Comparison of ENCODE assay signal across 12 cellular contexts in genomic region chr10:119786117-119786769, GRCh38.
A peak's percentile ranks its signal among the peaks of the same experiment; 100 is the strongest.
DNase-seq lines count a peak whose midpoint lies in the region; ATAC-seq and TF ChIP-seq lines count a peak whose summit lies in the region.
"Had no signal": no experiment of that assay in that cellular context is flagged by ENCODE, and none has a peak within 500 bp of the region (broad histone marks: within the 10 kb centered on the region; RNA-seq: fewer than 3 reads in every experiment).

No MANE protein-coding gene starts in this region.

- DNase-seq in cardiac muscle cell (ENCODE audit: low read depth in 1 of 2, low spot score in 1 of 2): peak; percentile 61 to 85
- no peak for DNase-seq in left ventricle myocardium inferior
- peak; percentile 90 for DNase-seq in SKM-1 treated with dmso at 0.1 percent for 144 hours (lab: John Stamatoyannopoulos, UW; ENCODE audit: unreplicated experiment)
- DNase-seq in iPS DF 6.9 (ENCODE audit: low read depth, low spot score): peak; percentile 25
- no peak for DNase-seq in stimulated activated CD4-positive, alpha-beta T cell treated with anti-CD3 and anti-CD28 coated beads, Interleukin-1b, Interleukin-23, amount 100 ng/mL, for 48 hours
- no peak for DNase-seq in breast epithelium (ENCODE audit: low spot score in 2 of 2)
- DNase-seq: ACHN, KG1, nephron progenitor cell had no signal

- H3K4me1 Mint-ChIP-seq in stimulated activated memory B cell treated with anti-CD40 and anti-IgM and Interleukin-4, amounts not matched to agents 10 μg/mL and 1 μg/mL and 100 μg/mL, for 72 hours: peaks cover 66% of the 10 kb centered on the region

- no peak overlapping the region for H3K4me3 Mint-ChIP-seq in stimulated activated memory B cell treated with anti-CD40 and anti-IgM and Interleukin-4, amounts not matched to agents 10 μg/mL and 1 μg/mL and 100 μg/mL, for 72 hours
- H3K4me3 Mint-ChIP-seq: nephron progenitor cell had no signal

- intact Hi-C loops in left ventricle myocardium inferior (cut with micrococcal nuclease) (no loop called here), breast epithelium (cut with DNase I; ENCODE audit: low total_unique reads) (no loop called here)

- no peaks in the 10 kb centered on the region for H3K27me3 Mint-ChIP-seq in stimulated activated memory B cell treated with anti-CD40 and anti-IgM and Interleukin-4, amounts not matched to agents 10 μg/mL and 1 μg/mL and 100 μg/mL, for 72 hours

- H3K4me1 ChIP-seq in cardiac muscle cell (ENCODE audit: low read depth) (peaks cover 15% of the 10 kb centered on the region), left ventricle myocardium inferior (peaks cover 3% of the 10 kb centered on the region), iPS DF 6.9 (ENCODE audit: control insufficient read depth, insufficient read depth, low read length) (no peaks in the 10 kb centered on the region), stomach smooth muscle (ENCODE audit: control insufficient read depth, insufficient read depth, low read length) (peaks cover 9% of the 10 kb centered on the region), breast epithelium (peaks cover 0 to 4% of the 10 kb centered on the region in 2 donors)

- peaks cover 58% of the 10 kb centered on the region for H3K36me3 Mint-ChIP-seq in stimulated activated memory B cell treated with anti-CD40 and anti-IgM and Interleukin-4, amounts not matched to agents 10 μg/mL and 1 μg/mL and 100 μg/mL, for 72 hours

- WGBS in iPS DF 6.9 (ENCODE audit: insufficient coverage, insufficient read length): no CpG with 5 or more reads among the region's 5 CpGs

- no peak for TF ChIP-seq POLR2A in breast epithelium (IDR thresholded peaks at IDR 0.05)

- peak overlapping the region; percentile 78 for H3K27ac ChIP-seq in cardiac muscle cell
- H3K27ac ChIP-seq in left ventricle myocardium inferior (replicated peaks): no peak overlapping the region
- no peak overlapping the region for H3K27ac ChIP-seq in iPS DF 6.9 (ENCODE audit: low read length)
- H3K27ac ChIP-seq in stomach smooth muscle (ENCODE audit: low read length): no peak overlapping the region
- H3K27ac ChIP-seq in breast epithelium: no peak overlapping the region

- H3K27ac Mint-ChIP-seq in stimulated activated memory B cell treated with anti-CD40 and anti-IgM and Interleukin-4, amounts not matched to agents 10 μg/mL and 1 μg/mL and 100 μg/mL, for 72 hours: no peak overlapping the region
- H3K27ac Mint-ChIP-seq: nephron progenitor cell had no signal

- no peak overlapping the region for H3K4me3 ChIP-seq in cardiac muscle cell
- H3K4me3 ChIP-seq in left ventricle myocardium inferior: no peak overlapping the region
- no peak overlapping the region for H3K4me3 ChIP-seq in iPS DF 6.9 (ENCODE audit: low read length)
- H3K4me3 ChIP-seq in stomach smooth muscle (ENCODE audit: low read length in 2 of 2): peak overlapping the region; percentile 14 to 30
- H3K4me3 ChIP-seq in breast epithelium: no peak overlapping the region
- H3K4me3 ChIP-seq: HAP-1 had no signal

- no peak overlapping the region for H3K9ac ChIP-seq in stomach smooth muscle (ENCODE audit: low read length in 2 of 2)

- ATAC-seq in stimulated activated memory B cell treated with anti-CD40 and anti-IgM and Interleukin-4, amounts not matched to agents 10 μg/mL and 1 μg/mL and 100 μg/mL, for 72 hours: no peak

- no peak for TF ChIP-seq CTCF in cardiac muscle cell (IDR thresholded peaks at IDR 0.05; ENCODE audit: low read depth, low read length)
- no peak for TF ChIP-seq CTCF in left ventricle myocardium inferior (IDR thresholded peaks at IDR 0.05; ENCODE audit: borderline replicate concordance)
- TF ChIP-seq CTCF in breast epithelium (IDR thresholded peaks at IDR 0.05): no peak

- H3K27me3 ChIP-seq in cardiac muscle cell (no peaks in the 10 kb centered on the region), left ventricle myocardium inferior (ENCODE audit: low read depth) (no peaks in the 10 kb centered on the region), iPS DF 6.9 (ENCODE audit: control insufficient read depth, insufficient read depth, low read length) (no peaks in the 10 kb centered on the region), stomach smooth muscle (ENCODE audit: control insufficient read depth in 1 of 2, insufficient read depth in 2 of 2, low read length in 2 of 2) (no peaks in the 10 kb centered on the region), breast epithelium (no peaks in the 10 kb centered on the region)

- no peaks in the 10 kb centered on the region for H3K9me3 Mint-ChIP-seq in stimulated activated memory B cell treated with anti-CD40 and anti-IgM and Interleukin-4, amounts not matched to agents 10 μg/mL and 1 μg/mL and 100 μg/mL, for 72 hours
- H3K9me3 Mint-ChIP-seq: nephron progenitor cell had no signal

- H3K9me3 ChIP-seq in cardiac muscle cell (ENCODE audit: low read depth) (no peaks in the 10 kb centered on the region), left ventricle myocardium inferior (replicated peaks) (no peaks in the 10 kb centered on the region), iPS DF 6.9 (ENCODE audit: control insufficient read depth, insufficient read depth, low read length) (no peaks in the 10 kb centered on the region), stomach smooth muscle (ENCODE audit: control insufficient read depth in 2 of 2, low read length in 2 of 2) (no peaks in the 10 kb centered on the region), breast epithelium (no peaks in the 10 kb centered on the region)
- H3K9me3 ChIP-seq: HAP-1 had no signal

- H3K36me3 ChIP-seq in cardiac muscle cell (no peaks in the 10 kb centered on the region), left ventricle myocardium inferior (no peaks in the 10 kb centered on the region), iPS DF 6.9 (ENCODE audit: control insufficient read depth, insufficient read depth, low read length) (no peaks in the 10 kb centered on the region), stomach smooth muscle (ENCODE audit: control insufficient read depth in 2 of 2, insufficient read depth in 2 of 2, low read length in 2 of 2) (no peaks in the 10 kb centered on the region), breast epithelium (no peaks in the 10 kb centered on the region)
- H3K36me3 ChIP-seq: HAP-1 had no signal

Comparison
In these comparisons a context has a peak if more than half of its experiments do, and no peak if none do; other contexts are left out.
1. DNase-seq: peak in cardiac muscle cell (2 of 2), SKM-1 treated with dmso at 0.1 percent for 144 hours (single experiment) and iPS DF 6.9 (single experiment); none in left ventricle myocardium inferior (single experiment), stimulated activated CD4-positive, alpha-beta T cell treated with anti-CD3 and anti-CD28 coated beads, Interleukin-1b, Interleukin-23, amount 100 ng/mL, for 48 hours (single experiment) and breast epithelium (0 of 2).
2. H3K4me3 ChIP-seq: peak in stomach smooth muscle (2 of 2); none in cardiac muscle cell (single experiment), left ventricle myocardium inferior (single experiment), iPS DF 6.9 (single experiment) and breast epithelium (0 of 3).